ENCODE assay signal across 10 cellular contexts in genomic region chr5:171850354-171850947, GRCh38.
DNase-seq lines count a peak whose midpoint lies in the region; ATAC-seq, FAIRE-seq and TF ChIP-seq lines count a peak whose summit lies in the region.
"Had no signal": no experiment of that assay in that cellular context is flagged by ENCODE, and none has a peak within 500 bp of the region (broad histone marks: within the 10 kb centered on the region; RNA-seq: fewer than 3 reads in every experiment).

No MANE protein-coding gene starts in this region.

- peaks cover 2% of the 10 kb centered on the region for H3K9me3 Mint-ChIP-seq in astrocyte (ENCODE audit: unreplicated experiment)
- no peaks in the 10 kb centered on the region for H3K9me3 Mint-ChIP-seq in stimulated activated naive B cell treated with anti-CD40 and anti-IgM and Interleukin-4, amounts not matched to agents 10 μg/mL and 1 μg/mL and 100 μg/mL, for 72 hours

- no peaks in the 10 kb centered on the region for H3K9me3 ChIP-seq in astrocyte (ENCODE audit: insufficient read depth, low read depth, low read length)
- H3K9me3 ChIP-seq: tibial artery had no signal

- no peak overlapping the region for H3K4me3 Mint-ChIP-seq in astrocyte (ENCODE audit: unreplicated experiment)
- no peak overlapping the region for H3K4me3 Mint-ChIP-seq in stimulated activated naive B cell treated with anti-CD40 and anti-IgM and Interleukin-4, amounts not matched to agents 10 μg/mL and 1 μg/mL and 100 μg/mL, for 72 hours

- H3K4me3 ChIP-seq in astrocyte (ENCODE audit: insufficient read depth, low read depth, low read length) = no peak overlapping the region
- H3K4me3 ChIP-seq: tibial artery had no signal

- no peak for TF ChIP-seq EP300 in Ishikawa (IDR thresholded peaks at IDR 0.05; ENCODE audit: borderline replicate concordance)

- no peak overlapping the region for H3K4me2 ChIP-seq in astrocyte (ENCODE audit: low read length)

- H2AFZ ChIP-seq in astrocyte (ENCODE audit: low read depth, low read length) = no peak overlapping the region

- H3K4me1 ChIP-seq in astrocyte (ENCODE audit: insufficient read depth, low read length) = no peaks in the 10 kb centered on the region

- H3K4me1 Mint-ChIP-seq in astrocyte (ENCODE audit: low read depth, unreplicated experiment) = no peaks in the 10 kb centered on the region
- H3K4me1 Mint-ChIP-seq in stimulated activated naive B cell treated with anti-CD40 and anti-IgM and Interleukin-4, amounts not matched to agents 10 μg/mL and 1 μg/mL and 100 μg/mL, for 72 hours = peaks cover 2 to 3% of the 10 kb centered on the region in 2 donors

- peak; percentile 26 for FAIRE-seq in astrocyte (lab: Jason Lieb, UNC)
- FAIRE-seq: endometrium had no signal

- H4K20me1 ChIP-seq in astrocyte (ENCODE audit: insufficient read depth, low read length) = peaks cover 2% of the 10 kb centered on the region

- H3K27me3 ChIP-seq in astrocyte (ENCODE audit: insufficient read depth, low read length) = no peaks in the 10 kb centered on the region
- H3K27me3 ChIP-seq: tibial artery had no signal

- H3K27ac Mint-ChIP-seq in astrocyte (ENCODE audit: unreplicated experiment) = no peak overlapping the region
- no peak overlapping the region for H3K27ac Mint-ChIP-seq in stimulated activated naive B cell treated with anti-CD40 and anti-IgM and Interleukin-4, amounts not matched to agents 10 μg/mL and 1 μg/mL and 100 μg/mL, for 72 hours

- H3K9ac ChIP-seq in astrocyte (ENCODE audit: low read length) = no peak overlapping the region

- peaks cover 2% of the 10 kb centered on the region for H3K27me3 Mint-ChIP-seq in astrocyte (ENCODE audit: low read depth, unreplicated experiment)
- no peaks in the 10 kb centered on the region for H3K27me3 Mint-ChIP-seq in stimulated activated naive B cell treated with anti-CD40 and anti-IgM and Interleukin-4, amounts not matched to agents 10 μg/mL and 1 μg/mL and 100 μg/mL, for 72 hours

- H3K79me2 ChIP-seq in astrocyte (ENCODE audit: insufficient read depth, low read length) = no peaks in the 10 kb centered on the region

- peak; percentile 35 for DNase-seq in EH (ENCODE audit: low read depth)
- DNase-seq in astrocyte (ENCODE audit: low read depth) = no peak
- no peak for DNase-seq in left lobe of liver (ENCODE audit: low spot score)
- no peak for DNase-seq in stimulated activated naive B cell treated with anti-CD40 and anti-IgM and Interleukin-4, amounts not matched to agents 10 μg/mL and 1 μg/mL and 100 μg/mL, for 72 hours
- no peak for DNase-seq in NK-92 (lab: John Stamatoyannopoulos, UW; ENCODE audit: unreplicated experiment)
- no peak for DNase-seq in activated CD4-positive, alpha-beta T cell treated with anti-CD3 and anti-CD28 coated beads for 48 hours

- peaks cover 9% of the 10 kb centered on the region for H3K36me3 Mint-ChIP-seq in astrocyte (ENCODE audit: low read depth, unreplicated experiment)
- peaks cover 30 to 44% of the 10 kb centered on the region in 2 donors for H3K36me3 Mint-ChIP-seq in stimulated activated naive B cell treated with anti-CD40 and anti-IgM and Interleukin-4, amounts not matched to agents 10 μg/mL and 1 μg/mL and 100 μg/mL, for 72 hours

- no peak overlapping the region for H3K27ac ChIP-seq in astrocyte (ENCODE audit: low read depth, low read length)
- H3K27ac ChIP-seq: tibial artery had no signal

- TF ChIP-seq CTCF in astrocyte (IDR thresholded peaks at IDR 0.05; ENCODE audit: insufficient read depth, low read depth, low read length) = peak; percentile 20

- peak; percentile 44 for TF ChIP-seq RAD21 in Ishikawa (IDR thresholded peaks at IDR 0.05; ENCODE audit: low read depth)

- H3K36me3 ChIP-seq in astrocyte (ENCODE audit: insufficient read depth, low read length) = no peaks in the 10 kb centered on the region

- ATAC-seq in left lobe of liver (peak; percentile 31), GM21390 (IDR thresholded peaks at IDR 0.05; ENCODE audit: unreplicated experiment) (no peak)
- no peak for ATAC-seq in stimulated activated naive B cell treated with anti-CD40 and anti-IgM and Interleukin-4, amounts not matched to agents 10 μg/mL and 1 μg/mL and 100 μg/mL, for 72 hours (replicated peaks)

TF ChIP-seq in Ishikawa, 13 proteins besides CTCF, POLR2A, EP300 and RAD21:
- TF ChIP-seq NFIC (IDR thresholded peaks at IDR 0.05) = no peak
- TF ChIP-seq ZBTB7A (IDR thresholded peaks at IDR 0.05; ENCODE audit: low read depth) = no peak
- no peak for TF ChIP-seq EGR1 (IDR thresholded peaks at IDR 0.05)
- TF ChIP-seq TEAD4 (IDR thresholded peaks at IDR 0.05) = no peak
- no peak for TF ChIP-seq TAF1 (IDR thresholded peaks at IDR 0.05; ENCODE audit: low read depth)
- TF ChIP-seq CEBPB (IDR thresholded peaks at IDR 0.05) = no peak
- TF ChIP-seq USF1 (IDR thresholded peaks at IDR 0.05) = no peak
- TF ChIP-seq CREB1 (IDR thresholded peaks at IDR 0.05; ENCODE audit: low read depth) = no peak
- no peak for TF ChIP-seq MAX (IDR thresholded peaks at IDR 0.05)
- no peak for TF ChIP-seq REST (IDR thresholded peaks at IDR 0.05; ENCODE audit: low read depth)
- TF ChIP-seq FOXM1 (IDR thresholded peaks at IDR 0.05; ENCODE audit: borderline replicate concordance, low read depth) = no peak
- no peak for TF ChIP-seq YY1 (IDR thresholded peaks at IDR 0.05; ENCODE audit: low read depth)
- no peak for TF ChIP-seq TCF12 (IDR thresholded peaks at IDR 0.05; ENCODE audit: low read depth)
